ENCODE assay signal across 25 cellular contexts in genomic region chr1:107597290-107597689, GRCh38.
"Had no signal": no experiment of that assay in that cellular context is flagged by ENCODE, and none has a peak within 500 bp of the region (broad histone marks: within the 10 kb centered on the region; RNA-seq: fewer than 3 reads in every experiment).

No MANE protein-coding gene starts in this region.

- H3K4me2 ChIP-seq: hepatocyte, neural progenitor cell had no signal

- H3K9me3 ChIP-seq: colonic mucosa, esophagus muscularis mucosa, gastroesophageal sphincter, heart left ventricle, lower lobe of right lung, prostate gland, right atrium auricular region, sigmoid colon, spleen, thoracic aorta, tibial nerve, upper lobe of left lung had no signal

- H3K27me3 ChIP-seq: colonic mucosa, esophagus muscularis mucosa, foreskin keratinocyte, gastroesophageal sphincter, heart left ventricle, hepatocyte, neural progenitor cell, right atrium auricular region, sigmoid colon, spleen, tibial nerve, upper lobe of left lung had no signal

- ATAC-seq: foreskin keratinocyte; gastroesophageal sphincter; heart left ventricle; left cardiac atrium; left ventricle myocardium superior; lower lobe of right lung; naive thymus-derived CD4-positive, alpha-beta T cell; stimulated activated naive B cell treated with anti-CD40 and anti-IgM and Interleukin-4, amounts not matched to agents 10 μg/mL and 1 μg/mL and 100 μg/mL, for 72 hours had no signal

- DNase-seq: colonic mucosa; effector CD8-positive, alpha-beta T cell; endodermal cell; foreskin keratinocyte; heart left ventricle; left cardiac atrium; left ventricle myocardium superior; lower lobe of right lung; naive thymus-derived CD4-positive, alpha-beta T cell; sigmoid colon; spleen; stimulated activated CD4-positive, alpha-beta T cell treated with anti-CD3 and anti-CD28 coated beads, Interleukin-15, amount 100 ng/mL, for 24 hours; stimulated activated CD4-positive, alpha-beta T cell treated with anti-CD3 and anti-CD28 coated beads, Interleukin-2, amount 100 ng/mL, for 48 hours; stimulated activated naive B cell treated with anti-CD40 and anti-IgM and Interleukin-4, amounts not matched to agents 10 μg/mL and 1 μg/mL and 100 μg/mL, for 72 hours; upper lobe of left lung had no signal

- H3K79me2 ChIP-seq: hepatocyte had no signal

- H3K4me1 ChIP-seq: colonic mucosa, lower lobe of right lung, prostate gland, right atrium auricular region, tibial nerve, upper lobe of left lung had no signal

- H3K9ac ChIP-seq: neural progenitor cell had no signal

- H3K4me3 ChIP-seq: colonic mucosa, esophagus muscularis mucosa, gastroesophageal sphincter, heart left ventricle, hepatocyte, lower lobe of right lung, neural progenitor cell, prostate gland, right atrium auricular region, sigmoid colon, spleen, thoracic aorta, tibial nerve, upper lobe of left lung had no signal

- H3K27ac ChIP-seq: colonic mucosa, esophagus muscularis mucosa, foreskin keratinocyte, gastroesophageal sphincter, heart left ventricle, hepatocyte, lower lobe of right lung, neural progenitor cell, prostate gland, right atrium auricular region, sigmoid colon, spleen, thoracic aorta, tibial nerve, upper lobe of left lung had no signal

- H2AFZ ChIP-seq: hepatocyte, neural progenitor cell had no signal

- FAIRE-seq: islet of Langerhans, urothelium cell line had no signal

- H3K36me3 ChIP-seq: colonic mucosa, esophagus muscularis mucosa, gastroesophageal sphincter, lower lobe of right lung, neural progenitor cell, prostate gland, right atrium auricular region, sigmoid colon, thoracic aorta, tibial nerve, upper lobe of left lung had no signal
